Comparison of ENCODE assay signal across 16 cellular contexts in genomic region chr5:645421-645820, GRCh38. TPM values are rescaled to one million over a fixed set of nuclear protein-coding genes. Genes with fewer than 3 reads are reported as not detected.
"Had no signal": no experiment of that assay in that cellular context is flagged by ENCODE, and none has a peak within 500 bp of the region (broad histone marks: within the 10 kb centered on the region; RNA-seq: fewer than 3 reads in every experiment).

No MANE protein-coding gene starts in this region.

- ATAC-seq: mucosa of descending colon; natural killer cell treated with Interleukin-12 subunit alpha and Interleukin-12 subunit beta and Interleukin-15 and Interleukin-18, amount 100 ng/mL, for 72 hours; sciatic nerve; stimulated activated effector memory CD8-positive, alpha-beta T cell treated with anti-CD3 and anti-CD28 coated beads, Interleukin-12 subunit alpha, Interleukin-12 subunit beta, amount 100 ng/mL, for 72 hours had no signal

- H3K27me3 ChIP-seq: hepatocyte, tibial artery had no signal

- H3K27ac ChIP-seq: coronary artery, hepatocyte, skin epidermis, tibial artery had no signal

- H3K4me1 ChIP-seq: tibial artery had no signal

- H3K9me3 ChIP-seq: mucosa of descending colon, tibial artery had no signal

- DNase-seq: caudate nucleus; effector CD8-positive, alpha-beta T cell; foreskin melanocyte; kidney glomerular epithelial cell; stimulated activated CD4-positive, alpha-beta T cell treated with anti-CD3 and anti-CD28 coated beads, Interleukin-12 subunit alpha, Interleukin-12 subunit beta, amount 100 ng/mL, for 4 hours; stimulated activated CD4-positive, alpha-beta T cell treated with anti-CD3 and anti-CD28 coated beads, Interleukin-2, amount 100 ng/mL, for 48 hours; stimulated activated CD8-positive, alpha-beta memory T cell treated with anti-CD3 and anti-CD28 coated beads, Interleukin-4, amount 100 ng/mL, for 48 hours; tibial artery had no signal

- H3K4me2 ChIP-seq: hepatocyte had no signal

- H3K4me3 ChIP-seq: coronary artery, hepatocyte, mucosa of descending colon, skin epidermis, tibial artery had no signal

- H2AFZ ChIP-seq: hepatocyte had no signal

RNA-seq across cellular contexts. Expression of gene TPPP, which starts 47.7 kb away (rescaled TPM):
- total RNA-seq: osteoblast had no signal
